In genomic region chr11:94493146-94493442, GRCh38 we compare ENCODE assay signal across 9 cellular contexts. TPM values are rescaled to one million over a fixed set of nuclear protein-coding genes. Genes with fewer than 3 reads are reported as not detected.
DNase-seq lines count a peak whose midpoint lies in the region; ATAC-seq, FAIRE-seq and TF ChIP-seq lines count a peak whose summit lies in the region.
"Had no signal": no experiment of that assay in that cellular context is flagged by ENCODE, and none has a peak within 500 bp of the region (broad histone marks: within the 10 kb centered on the region; RNA-seq: fewer than 3 reads in every experiment).

No MANE protein-coding gene starts in this region.

- H3K36me3 Mint-ChIP-seq in astrocyte (ENCODE audit: low read depth, unreplicated experiment), result peaks cover 2% of the 10 kb centered on the region

- peak overlapping the region; percentile 89 for H3K9ac ChIP-seq in astrocyte (ENCODE audit: low read length)

- H4K20me1 ChIP-seq in astrocyte (ENCODE audit: insufficient read depth, low read length), result no peaks in the 10 kb centered on the region

- TF ChIP-seq CTCF in 22Rv1 (IDR thresholded peaks at IDR 0.05) (no peak), astrocyte (IDR thresholded peaks at IDR 0.05; ENCODE audit: insufficient read depth, low read depth, low read length) (no peak), lung (IDR thresholded peaks at IDR 0.05; ENCODE audit: control extremely low read depth, extremely low read depth) (no peak)

- H3K27me3 ChIP-seq in astrocyte (ENCODE audit: insufficient read depth, low read length) (no peaks in the 10 kb centered on the region), lung (ENCODE audit: control insufficient read depth, insufficient read depth) (no peaks in the 10 kb centered on the region), aorta (ENCODE audit: control insufficient read depth in 1 of 2, insufficient read depth in 2 of 2, low read length in 1 of 2) (no peaks in the 10 kb centered on the region)

- peak overlapping the region; percentile 81 for H3K27ac ChIP-seq in 22Rv1
- peak overlapping the region; percentile 82 for H3K27ac ChIP-seq in astrocyte (ENCODE audit: low read depth, low read length)
- H3K27ac ChIP-seq in lung (ENCODE audit: low read depth in 1 of 2, low read length in 1 of 2), result peak overlapping the region; percentile 7 to 58
- no peak overlapping the region for H3K27ac ChIP-seq in aorta (ENCODE audit: low read depth in 1 of 2, low read length in 2 of 2)

- DNase-seq in astrocyte (ENCODE audit: low read depth) (no peak), lung (ENCODE audit: low spot score) (no peak), aorta (no peak), MV-4-11 (lab: John Stamatoyannopoulos, UW) (no peak), GOT3 (lab: John Stamatoyannopoulos, UW) (no peak)

- H3K36me3 ChIP-seq in astrocyte (ENCODE audit: insufficient read depth, low read length) (peaks cover 12% of the 10 kb centered on the region), lung (ENCODE audit: control insufficient read depth in 2 of 2, insufficient read depth in 2 of 2, low read length in 2 of 2) (peaks cover 9 to 19% of the 10 kb centered on the region in 2 donors), aorta (ENCODE audit: control insufficient read depth in 1 of 2, insufficient read depth in 2 of 2, low read length in 1 of 2) (peaks cover under 1 to 3% of the 10 kb centered on the region in 2 donors)

- H3K79me2 ChIP-seq in astrocyte (ENCODE audit: insufficient read depth, low read length), result peaks cover 37% of the 10 kb centered on the region

- no peaks in the 10 kb centered on the region for H3K9me3 ChIP-seq in astrocyte (ENCODE audit: insufficient read depth, low read depth, low read length)
- H3K9me3 ChIP-seq in lung (ENCODE audit: control insufficient read depth in 2 of 2, insufficient read depth in 1 of 2, low read length in 1 of 2), result no peaks in the 10 kb centered on the region
- H3K9me3 ChIP-seq in aorta (ENCODE audit: control insufficient read depth, low read length), result no peaks in the 10 kb centered on the region

- ATAC-seq in GM19351 (IDR thresholded peaks at IDR 0.05; ENCODE audit: unreplicated experiment), result peak; percentile 29
- ATAC-seq in HG03520 (IDR thresholded peaks at IDR 0.05; ENCODE audit: unreplicated experiment), result peak; percentile 16
- peak; percentile 3 for ATAC-seq in lung (ENCODE audit: insufficient read depth, low FRiP score)
- ATAC-seq in aorta (ENCODE audit: low FRiP score), result no peak

- H3K27me3 Mint-ChIP-seq in astrocyte (ENCODE audit: low read depth, unreplicated experiment), result no peaks in the 10 kb centered on the region

- peak overlapping the region; percentile 86 for H2AFZ ChIP-seq in astrocyte (ENCODE audit: low read depth, low read length)

- H3K4me3 Mint-ChIP-seq in astrocyte (ENCODE audit: unreplicated experiment), result peak overlapping the region; percentile 94

- H3K4me3 ChIP-seq in astrocyte (ENCODE audit: insufficient read depth, low read depth, low read length) (peak overlapping the region; percentile 89), lung (peak overlapping the region; percentile 75), aorta (ENCODE audit: low read length in 2 of 2) (peak overlapping the region; percentile 52 to 55)

- FAIRE-seq in astrocyte (lab: Jason Lieb, UNC), result no peak

- peaks cover 5% of the 10 kb centered on the region for H3K4me1 ChIP-seq in astrocyte (ENCODE audit: insufficient read depth, low read length)
- peaks cover 0 to 2% of the 10 kb centered on the region in 2 donors for H3K4me1 ChIP-seq in lung (ENCODE audit: control insufficient read depth in 2 of 2, insufficient read depth in 2 of 2, low read length in 2 of 2)
- no peaks in the 10 kb centered on the region for H3K4me1 ChIP-seq in aorta (ENCODE audit: control insufficient read depth in 1 of 2, insufficient read depth in 2 of 2, low read length in 2 of 2)

- peaks cover 16% of the 10 kb centered on the region for H3K4me1 Mint-ChIP-seq in astrocyte (ENCODE audit: low read depth, unreplicated experiment)

- H3K9me3 Mint-ChIP-seq in astrocyte (ENCODE audit: unreplicated experiment), result no peaks in the 10 kb centered on the region

- WGBS in lung, 2 donors, result 0 to 1% methylated on average over 10 of the region's 10 CpGs
- 0% methylated on average over 10 of the region's 10 CpGs for WGBS in aorta, 2 donors

- peak overlapping the region; percentile 96 for H3K27ac Mint-ChIP-seq in astrocyte (ENCODE audit: unreplicated experiment)

- H3K4me2 ChIP-seq in astrocyte (ENCODE audit: low read length), result peak overlapping the region; percentile 90

- intact Hi-C loops in aorta (cut with DNase I), result loop anchor here in 1 of 2 donors (10.0 kb wide), 1 partner anchor 598 kb away; no protein-coding TSS in a partner anchor

RNA-seq across cellular contexts. Expression of gene MRE11, which starts 0.6 kb away (rescaled TPM):
- total RNA-seq in astrocyte (12.6 and 14.1 TPM in 2 replicates), lung (10 to 100 TPM; 16.1 to 67.8 TPM), aorta (10 to 100 TPM; 16.0 to 27.9 TPM)
- polyA plus RNA-seq in lung (1 to 10 TPM; 4.3 to 5.6 TPM), aorta (1 to 10 TPM; 3.4 to 5.0 TPM)

RNA-seq across cellular contexts. Expression of gene ANKRD49, which starts 0.7 kb away (rescaled TPM):
- 8.4 and 10.3 TPM in 2 replicates for total RNA-seq in astrocyte
- total RNA-seq in lung, result 10 to 100 TPM; 10.4 to 22.6 TPM
- polyA plus RNA-seq in lung, result 10 to 100 TPM; 13.0 to 18.1 TPM
- 10 to 100 TPM; 12.6 to 14.4 TPM for total RNA-seq in aorta
- polyA plus RNA-seq in aorta, result 10 to 100 TPM in 1 of 2 donors, 1 to 10 TPM in 1; 8.8 to 26.1 TPM

RNA-seq across cellular contexts. Expression of gene C11orf97, which starts 19.2 kb away (rescaled TPM):
- total RNA-seq in astrocyte (not detected in 2 replicates), lung (10 to 100 TPM in 1 of 2 donors, 1 to 10 TPM in 1; 6.3 to 14.7 TPM), aorta (not detected)
- polyA plus RNA-seq in lung (1 to 10 TPM; 4.1 to 7.4 TPM), aorta (not detected)
- total RNA-seq: lung microvascular endothelial cell had no signal

RNA-seq across cellular contexts. Expression of gene FUT4, which starts 50.6 kb away (rescaled TPM):
- 3.5 and 3.7 TPM in 2 replicates for total RNA-seq in astrocyte
- 1 to 10 TPM; 7.5 to 9.7 TPM for total RNA-seq in lung
- polyA plus RNA-seq in lung, result 1 to 10 TPM; 1.0 to 6.9 TPM
- 1 to 10 TPM; 8.7 to 9.7 TPM for total RNA-seq in aorta
- 1 to 10 TPM; 2.6 to 3.9 TPM for polyA plus RNA-seq in aorta

Comparison
In these comparisons a context has a peak if more than half of its experiments do, and no peak if none do; other contexts are left out.
1. H3K27ac ChIP-seq: peak in 22Rv1 (single experiment), astrocyte (single experiment) and lung (2 of 2); none in aorta (0 of 2).
2. Peak in every context shown above with its lines, with median percentiles within 50 percentile points of each other: H3K4me3 ChIP-seq.